Comparison of ENCODE assay signal across 1 cellular context in the genomic region with DNA sequence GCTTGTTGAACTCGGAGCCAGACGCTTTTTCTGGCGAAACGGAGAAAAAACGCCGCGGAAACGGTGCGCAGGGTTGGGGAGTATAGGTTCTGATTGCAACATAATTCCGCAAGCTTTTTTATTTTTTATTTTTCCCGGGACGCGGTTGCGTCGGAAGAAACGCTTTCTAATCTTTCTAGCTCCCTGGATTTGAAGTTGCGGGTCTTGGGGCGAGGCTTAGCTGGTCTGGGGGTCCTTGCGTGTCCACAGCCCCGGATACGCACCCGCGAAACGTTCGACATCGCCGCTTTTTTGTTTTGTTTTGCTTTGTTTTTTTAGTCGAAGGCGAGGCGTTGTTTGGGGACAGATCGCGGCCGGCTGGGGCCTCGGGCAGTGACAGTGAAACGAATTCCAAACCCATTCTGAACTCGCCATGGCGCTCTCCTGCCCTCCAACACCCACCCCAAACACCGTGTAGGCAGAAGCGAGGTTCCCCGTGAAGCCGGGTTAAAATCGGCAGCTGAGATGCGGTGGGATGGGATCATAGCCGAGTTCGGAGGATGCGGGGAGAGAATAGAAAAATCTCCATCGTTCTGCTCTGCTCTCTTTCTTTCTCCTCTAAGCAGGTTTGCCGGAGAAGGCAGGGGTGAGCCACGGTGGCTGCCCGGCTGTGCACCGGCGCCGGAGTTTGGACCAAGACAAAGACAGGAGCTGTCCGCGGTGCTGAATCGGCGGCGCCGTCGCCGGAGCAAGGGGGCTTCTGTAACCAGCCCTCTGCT.
TF ChIP-seq lines count a peak whose summit lies in the region.

No MANE protein-coding gene starts in this region.

TF ChIP-seq in GM23338, 12 proteins besides CTCF, POLR2A, EP300 and RAD21 (continued from another document):
- TF ChIP-seq EZH2 (IDR thresholded peaks at IDR 0.05; ENCODE audit: low read depth, unreplicated experiment): peak; percentile 85
- TF ChIP-seq, protein P1, sequence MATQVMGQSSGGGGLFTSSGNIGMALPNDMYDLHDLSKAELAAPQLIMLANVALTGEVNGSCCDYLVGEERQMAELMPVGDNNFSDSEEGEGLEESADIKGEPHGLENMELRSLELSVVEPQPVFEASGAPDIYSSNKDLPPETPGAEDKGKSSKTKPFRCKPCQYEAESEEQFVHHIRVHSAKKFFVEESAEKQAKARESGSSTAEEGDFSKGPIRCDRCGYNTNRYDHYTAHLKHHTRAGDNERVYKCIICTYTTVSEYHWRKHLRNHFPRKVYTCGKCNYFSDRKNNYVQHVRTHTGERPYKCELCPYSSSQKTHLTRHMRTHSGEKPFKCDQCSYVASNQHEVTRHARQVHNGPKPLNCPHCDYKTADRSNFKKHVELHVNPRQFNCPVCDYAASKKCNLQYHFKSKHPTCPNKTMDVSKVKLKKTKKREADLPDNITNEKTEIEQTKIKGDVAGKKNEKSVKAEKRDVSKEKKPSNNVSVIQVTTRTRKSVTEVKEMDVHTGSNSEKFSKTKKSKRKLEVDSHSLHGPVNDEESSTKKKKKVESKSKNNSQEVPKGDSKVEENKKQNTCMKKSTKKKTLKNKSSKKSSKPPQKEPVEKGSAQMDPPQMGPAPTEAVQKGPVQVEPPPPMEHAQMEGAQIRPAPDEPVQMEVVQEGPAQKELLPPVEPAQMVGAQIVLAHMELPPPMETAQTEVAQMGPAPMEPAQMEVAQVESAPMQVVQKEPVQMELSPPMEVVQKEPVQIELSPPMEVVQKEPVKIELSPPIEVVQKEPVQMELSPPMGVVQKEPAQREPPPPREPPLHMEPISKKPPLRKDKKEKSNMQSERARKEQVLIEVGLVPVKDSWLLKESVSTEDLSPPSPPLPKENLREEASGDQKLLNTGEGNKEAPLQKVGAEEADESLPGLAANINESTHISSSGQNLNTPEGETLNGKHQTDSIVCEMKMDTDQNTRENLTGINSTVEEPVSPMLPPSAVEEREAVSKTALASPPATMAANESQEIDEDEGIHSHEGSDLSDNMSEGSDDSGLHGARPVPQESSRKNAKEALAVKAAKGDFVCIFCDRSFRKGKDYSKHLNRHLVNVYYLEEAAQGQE (IDR thresholded peaks at IDR 0.05; ENCODE audit: unreplicated experiment): peak; percentile 94
TF ChIP-seq in GM23338: peak in this region for 3.
